In the genomic region with DNA sequence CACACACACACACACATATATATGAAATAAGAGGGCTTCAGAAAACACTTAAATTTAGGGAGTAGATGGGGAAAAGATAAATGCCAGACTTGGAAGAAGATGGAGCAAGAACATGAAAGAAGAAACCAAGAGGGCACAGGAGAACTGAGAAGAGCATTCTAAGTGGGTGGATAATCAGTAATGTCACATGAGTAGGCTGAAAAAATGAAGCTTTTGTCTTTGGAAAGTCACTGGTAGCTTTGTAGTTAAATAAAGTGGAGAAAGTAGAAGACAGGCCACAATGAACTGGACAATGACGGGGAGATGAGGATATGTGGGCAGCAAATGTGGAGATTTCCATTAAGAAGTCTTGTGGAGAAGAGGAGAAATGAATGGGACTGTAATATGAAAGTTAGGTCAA, we compare ENCODE assay signal across 19 cellular contexts.
"Had no signal": no experiment of that assay in that cellular context is flagged by ENCODE, and none has a peak within 500 bp of the region (broad histone marks: within the 10 kb centered on the region; RNA-seq: fewer than 3 reads in every experiment).

No MANE protein-coding gene starts in this region.

- DNase-seq: activated CD4-positive, alpha-beta T cell treated with anti-CD3 and anti-CD28 coated beads, Interleukin-2, amount 10 ng/mL, durations not matched to agents 24 days and 14 days; activated CD8-positive, alpha-beta T cell treated with anti-CD3 and anti-CD28 coated beads, Interleukin-2, amount 10 ng/mL, durations not matched to agents 7 days and 5 days; activated effector memory CD4-positive, alpha-beta T cell treated with Interleukin-2 at 50 U/mL for 16 hours; activated naive CD4-positive, alpha-beta T cell treated with anti-CD3 and anti-CD28 coated beads, Interleukin-2, amount 50 U/mL, for 16 hours; activated T-cell treated with anti-CD3 and anti-CD28 coated beads, Interleukin-2, amount 50 U/mL, for 4 hours; aorta; brain microvascular endothelial cell; cortex of kidney; effector CD4-positive, alpha-beta T cell; left cardiac atrium; lower lobe of right lung; pancreas; small intestine; stimulated activated CD4-positive, alpha-beta T cell treated with anti-CD3 and anti-CD28 coated beads, Interleukin-4, amount 100 ng/mL, for 24 hours; stomach had no signal

- ATAC-seq: activated CD8-positive, alpha-beta T cell treated with anti-CD3 and anti-CD28 coated beads, Interleukin-2, amount 10 ng/mL, durations not matched to agents 7 days and 5 days; activated T-cell treated with anti-CD3 and anti-CD28 coated beads, Interleukin-2, amount 50 U/mL, for 4 hours; left cardiac atrium; lower lobe of right lung; natural killer cell treated with Interleukin-12 subunit alpha and Interleukin-12 subunit beta and Interleukin-15 and Interleukin-18, amount 100 ng/mL, for 72 hours; pancreas; stimulated activated effector memory CD8-positive, alpha-beta T cell treated with anti-CD3 and anti-CD28 coated beads, Interleukin-12 subunit alpha, Interleukin-12 subunit beta, amount 100 ng/mL, for 72 hours had no signal

- H3K27me3 ChIP-seq: brain microvascular endothelial cell, pancreas, stomach had no signal

- H3K9me3 ChIP-seq: lower lobe of right lung, neutrophil, pancreas, stomach had no signal

- FAIRE-seq: islet of Langerhans, pancreas, small intestine had no signal

- H3K27ac ChIP-seq: brain microvascular endothelial cell, neutrophil had no signal

- H3K36me3 ChIP-seq: brain microvascular endothelial cell, lower lobe of right lung, neutrophil, pancreas, stomach had no signal
